In genomic region chr15:89225588-89225987, GRCh38 we compare ENCODE assay signal across 3 cellular contexts.
TF ChIP-seq lines count a peak whose summit lies in the region.

No MANE protein-coding gene starts in this region.

TF ChIP-seq in A549, 52 proteins besides CTCF, POLR2A, EP300 and RAD21:
- no peak for TF ChIP-seq CEBPB (IDR thresholded peaks at IDR 0.05)
- TF ChIP-seq ZC3H11A (IDR thresholded peaks at IDR 0.05) = peak; percentile 82

TF ChIP-seq in HEK293, 187 proteins besides CTCF, POLR2A, EP300 and RAD21 (continues in another document):
- TF ChIP-seq ZNF354C (tag by site-specific recombination; IDR thresholded peaks at IDR 0.05; ENCODE audit: borderline replicate concordance, low read depth) (no peak), ZNF560 (tag by site-specific recombination; IDR thresholded peaks at IDR 0.05; ENCODE audit: borderline replicate concordance) (0 out of 2 replicates have a peak, but pooled peaks have one; percentile 23), ZNF394 (tag by site-specific recombination; IDR thresholded peaks at IDR 0.05; ENCODE audit: borderline replicate concordance) (peak; percentile 96), ZNF629 (tag by site-specific recombination; IDR thresholded peaks at IDR 0.05) (0 out of 2 replicates have a peak, but pooled peaks have one; percentile 32), ZNF571 (tag by site-specific recombination; IDR thresholded peaks at IDR 0.05) (no peak), ZBTB7A (tag by site-specific recombination; IDR thresholded peaks at IDR 0.05; ENCODE audit: low read depth) (no peak), ZXDB (tag by site-specific recombination; IDR thresholded peaks at IDR 0.05) (peak; percentile 39; the same call in 1 of the 2 replicates), ZNF148 (tag by site-specific recombination; IDR thresholded peaks at IDR 0.05; ENCODE audit: borderline replicate concordance) (no peak), OVOL3 (tag by site-specific recombination; IDR thresholded peaks at IDR 0.05) (no peak), BCL11A (tag by site-specific recombination; IDR thresholded peaks at IDR 0.05; ENCODE audit: low read depth) (no peak), ZNF324 (tag by site-specific recombination; IDR thresholded peaks at IDR 0.05) (no peak), ZBTB20 (tag by site-specific recombination; IDR thresholded peaks at IDR 0.05) (no peak), KLF8 (tag by site-specific recombination; IDR thresholded peaks at IDR 0.05) (no peak), SALL2 (tag by site-specific recombination; IDR thresholded peaks at IDR 0.05; ENCODE audit: borderline replicate concordance) (no peak), ZNF2 (tag by site-specific recombination; IDR thresholded peaks at IDR 0.05) (no peak), ZNF433 (tag by site-specific recombination; IDR thresholded peaks at IDR 0.05; ENCODE audit: low read depth) (peak; percentile 44; the same call in 1 of the 2 replicates), AEBP2 (tag by site-specific recombination; IDR thresholded peaks at IDR 0.05; ENCODE audit: borderline replicate concordance) (no peak), ZBTB11 (tag by site-specific recombination; conservative IDR thresholded peaks at IDR 0.05; ENCODE audit: low read depth) (peak; percentile 62), ELK4 (IDR thresholded peaks at IDR 0.05; ENCODE audit: borderline replicate concordance, low read depth, low read length) (no peak), ZSCAN16 (tag by site-specific recombination; IDR thresholded peaks at IDR 0.05) (no peak), ZNF658 (tag by site-specific recombination; IDR thresholded peaks at IDR 0.05) (no peak), ZNF548 (tag by site-specific recombination; IDR thresholded peaks at IDR 0.05) (no peak), SP7 (tag by site-specific recombination; IDR thresholded peaks at IDR 0.05) (no peak)

TF ChIP-seq in K562, 482 proteins besides CTCF, POLR2A, EP300 and RAD21:
- TF ChIP-seq HIVEP1 (CRISPR knock-in tag; IDR thresholded peaks at IDR 0.05) (no peak), AFF1 (IDR thresholded peaks at IDR 0.05; ENCODE audit: low read depth in 1 of 2, partially characterized antibody in 2 of 2) (no peak), ZNF668 (CRISPR knock-in tag; IDR thresholded peaks at IDR 0.05) (no peak), ZNF408 (CRISPR knock-in tag; IDR thresholded peaks at IDR 0.05; ENCODE audit: low read depth) (no peak), POLR3A (IDR thresholded peaks at IDR 0.05; ENCODE audit: borderline replicate concordance, extremely low read depth, insufficient read depth, insufficient read length) (no peak), FOXK1 (CRISPR knock-in tag; IDR thresholded peaks at IDR 0.05; ENCODE audit: borderline replicate concordance) (no peak), E2F1 (CRISPR knock-in tag; IDR thresholded peaks at IDR 0.05) (no peak), ZNF3 (CRISPR knock-in tag; IDR thresholded peaks at IDR 0.05) (no peak), SRSF1 (IDR thresholded peaks at IDR 0.05; ENCODE audit: low read depth, low read length) (no peak), HNRNPLL (IDR thresholded peaks at IDR 0.05; ENCODE audit: low read depth, low read length, poor library complexity, severe bottlenecking) (no peak), ZFP91 (CRISPR knock-in tag; IDR thresholded peaks at IDR 0.05) (no peak), HMBOX1 (IDR thresholded peaks at IDR 0.05) (no peak), EGR1 (conservative IDR thresholded peaks at IDR 0.05) (no peak), HDAC3 (IDR thresholded peaks at IDR 0.05; ENCODE audit: borderline replicate concordance, partially characterized antibody) (no peak), ELK3 (CRISPR knock-in tag; IDR thresholded peaks at IDR 0.05) (no peak), ZBTB40 (IDR thresholded peaks at IDR 0.05) (no peak), ZBTB40 (CRISPR knock-in tag; IDR thresholded peaks at IDR 0.05) (no peak), SETDB1 (IDR thresholded peaks at IDR 0.05; ENCODE audit: low read length) (no peak), ZBTB7A (IDR thresholded peaks at IDR 0.05; ENCODE audit: borderline replicate concordance, control insufficient read depth, low read depth, low read length) (no peak)
